ENCODE assay signal across 12 cellular contexts in the genomic region with DNA sequence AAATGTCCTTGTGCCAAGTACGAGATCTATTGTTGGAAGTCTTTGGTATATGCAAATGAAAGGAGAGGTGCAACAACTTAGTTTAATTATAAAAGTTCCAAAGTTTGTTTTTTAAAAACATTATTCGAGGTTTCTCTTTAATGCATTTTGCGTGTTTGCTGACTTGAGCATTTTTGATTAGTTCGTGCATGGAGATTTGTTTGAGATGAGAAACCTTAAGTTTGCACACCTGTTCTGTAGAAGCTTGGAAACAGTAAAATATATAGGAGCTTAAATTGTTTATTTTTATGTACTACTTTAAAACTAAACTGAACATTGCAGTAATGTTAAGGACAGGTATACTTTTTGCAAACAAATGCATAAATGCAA. TPM values are rescaled to one million over a fixed set of nuclear protein-coding genes. Genes with fewer than 3 reads are reported as not detected.
DNase-seq lines count a peak whose midpoint lies in the region; ATAC-seq and TF ChIP-seq lines count a peak whose summit lies in the region.
"Had no signal": no experiment of that assay in that cellular context is flagged by ENCODE, and none has a peak within 500 bp of the region (broad histone marks: within the 10 kb centered on the region; RNA-seq: fewer than 3 reads in every experiment).

No MANE protein-coding gene starts in this region.

- peaks cover 8% of the 10 kb centered on the region for H3K36me3 Mint-ChIP-seq in activated T-cell treated with anti-CD3 and anti-CD28 coated beads, Interleukin-2, amount 50 U/mL, for 24 hours (ENCODE audit: low read depth)
- peaks cover 11% of the 10 kb centered on the region for H3K36me3 Mint-ChIP-seq in activated naive CD8-positive, alpha-beta T cell treated with anti-CD3 and anti-CD28 coated beads for 36 hours

- H3K4me3 Mint-ChIP-seq in activated T-cell treated with anti-CD3 and anti-CD28 coated beads, Interleukin-2, amount 50 U/mL, for 24 hours: peak overlapping the region; percentile 86
- H3K4me3 Mint-ChIP-seq in activated naive CD8-positive, alpha-beta T cell treated with anti-CD3 and anti-CD28 coated beads for 36 hours: peak overlapping the region; percentile 92

- H3K9ac ChIP-seq in iPS-20b (ENCODE audit: low read depth, low read length): peak overlapping the region; percentile 51; the same call in 1 of the 2 replicates

- H3K4me1 ChIP-seq in iPS-20b (ENCODE audit: insufficient read depth, low read length): peaks cover 21% of the 10 kb centered on the region; the same call in 1 of the 2 replicates
- H3K4me1 ChIP-seq in prostate gland (replicated peaks): no peaks in the 10 kb centered on the region

- H3K27me3 ChIP-seq in iPS-20b (ENCODE audit: insufficient read depth, low read length) (0 out of 2 replicates have a peak, but pooled peaks cover 10% of the 10 kb centered on the region), prostate gland (replicated peaks; ENCODE audit: insufficient read depth) (no peaks in the 10 kb centered on the region)

- WGBS in prostate gland: 58% methylated on average over 4 of the region's 4 CpGs

- TF ChIP-seq CTCF in prostate gland (IDR thresholded peaks at IDR 0.05): no peak

- ATAC-seq in HG03280 (IDR thresholded peaks at IDR 0.05; ENCODE audit: unreplicated experiment) (no peak), sciatic nerve (no peak)

- H3K36me3 ChIP-seq in iPS-20b (ENCODE audit: insufficient read depth, low read depth, low read length): no peaks in the 10 kb centered on the region
- H3K36me3 ChIP-seq in prostate gland: no peaks in the 10 kb centered on the region

- H3K27ac Mint-ChIP-seq in activated T-cell treated with anti-CD3 and anti-CD28 coated beads, Interleukin-2, amount 50 U/mL, for 24 hours: no peak overlapping the region
- H3K27ac Mint-ChIP-seq in activated naive CD8-positive, alpha-beta T cell treated with anti-CD3 and anti-CD28 coated beads for 36 hours: no peak overlapping the region

- peaks cover 15% of the 10 kb centered on the region for H3K9me3 ChIP-seq in iPS-20b (ENCODE audit: insufficient read depth, low read depth, low read length)
- H3K9me3 ChIP-seq in prostate gland: no peaks in the 10 kb centered on the region

- intact Hi-C loops in prostate gland (cut with DNase I) (no loop called here), sciatic nerve (cut with DNase I) (loop anchor here (5.0 kb wide), 1 partner anchor 94 kb away; no protein-coding TSS in a partner anchor)

- H3K4me3 ChIP-seq in iPS-20b (ENCODE audit: low read length) (peak overlapping the region; percentile 53), prostate gland (peak overlapping the region in 1 of 2 donors; percentile 55)

- TF ChIP-seq POLR2A in prostate gland (IDR thresholded peaks at IDR 0.05): no peak

- H3K27ac ChIP-seq in iPS-20b (ENCODE audit: low read length): no peak overlapping the region
- peak overlapping the region; percentile 91 for H3K27ac ChIP-seq in substantia nigra (ENCODE audit: low read depth, low read length, poor library complexity, severe bottlenecking)
- H3K27ac ChIP-seq in prostate gland: no peak overlapping the region

- H3K9me3 Mint-ChIP-seq in activated T-cell treated with anti-CD3 and anti-CD28 coated beads, Interleukin-2, amount 50 U/mL, for 24 hours: peaks cover 8% of the 10 kb centered on the region
- peaks cover 7% of the 10 kb centered on the region for H3K9me3 Mint-ChIP-seq in activated naive CD8-positive, alpha-beta T cell treated with anti-CD3 and anti-CD28 coated beads for 36 hours

- H3K4me1 Mint-ChIP-seq in activated T-cell treated with anti-CD3 and anti-CD28 coated beads, Interleukin-2, amount 50 U/mL, for 24 hours (ENCODE audit: low read depth): peaks cover 35% of the 10 kb centered on the region
- H3K4me1 Mint-ChIP-seq in activated naive CD8-positive, alpha-beta T cell treated with anti-CD3 and anti-CD28 coated beads for 36 hours: peaks cover 22% of the 10 kb centered on the region

- DNase-seq in activated T-cell treated with anti-CD3 and anti-CD28 coated beads, Interleukin-2, amount 50 U/mL, for 24 hours: no peak
- DNase-seq in activated T-cell treated with anti-CD3 and anti-CD28 coated beads, Interleukin-2, amount 50 U/mL, for 1 hour: no peak
- DNase-seq in activated naive CD8-positive, alpha-beta T cell treated with anti-CD3 and anti-CD28 coated beads for 36 hours: no peak
- DNase-seq in substantia nigra (lab: John Stamatoyannopoulos, UW) (no peak), prostate gland (ENCODE audit: low spot score) (no peak), sciatic nerve (ENCODE audit: low spot score) (no peak)
- DNase-seq: AML-193, NCI-H2081 treated with DMSO at 0.1 percent for 48 hours, occipital lobe had no signal

- H3K27me3 Mint-ChIP-seq in activated T-cell treated with anti-CD3 and anti-CD28 coated beads, Interleukin-2, amount 50 U/mL, for 24 hours: peaks cover 37% of the 10 kb centered on the region
- peaks cover 47% of the 10 kb centered on the region for H3K27me3 Mint-ChIP-seq in activated naive CD8-positive, alpha-beta T cell treated with anti-CD3 and anti-CD28 coated beads for 36 hours

RNA-seq across cellular contexts. Expression of a gene that starts 2.3 kb away (rescaled TPM):
- 1 to 10 TPM; 1.9 to 2.0 TPM for total RNA-seq in activated naive CD8-positive, alpha-beta T cell treated with anti-CD3 and anti-CD28 coated beads for 36 hours
- total RNA-seq in prostate gland (10 to 100 TPM; 35.9 to 59.9 TPM), sciatic nerve (71.5 TPM)

RNA-seq across cellular contexts. Expression of a gene that starts 6.9 kb away (rescaled TPM):
- under 1 TPM; 0.18 to 0.25 TPM for total RNA-seq in activated naive CD8-positive, alpha-beta T cell treated with anti-CD3 and anti-CD28 coated beads for 36 hours
- 1 to 10 TPM; 2.0 to 8.6 TPM for total RNA-seq in prostate gland
- total RNA-seq in sciatic nerve: 2.5 TPM
- total RNA-seq: SK-MEL-5 had no signal

RNA-seq across cellular contexts. Expression of a gene that starts 38.3 kb away (rescaled TPM):
- total RNA-seq in activated naive CD8-positive, alpha-beta T cell treated with anti-CD3 and anti-CD28 coated beads for 36 hours: 10 to 100 TPM; 43.3 to 43.9 TPM
- 10 to 100 TPM; 56.5 to 74.3 TPM for total RNA-seq in prostate gland
- total RNA-seq in sciatic nerve: 64.6 TPM

RNA-seq across cellular contexts. Expression of a gene that starts 39.2 kb away (rescaled TPM):
- total RNA-seq in activated naive CD8-positive, alpha-beta T cell treated with anti-CD3 and anti-CD28 coated beads for 36 hours: 10 to 100 TPM; 24.0 to 26.0 TPM
- total RNA-seq in prostate gland (10 to 100 TPM; 10.2 to 20.2 TPM), sciatic nerve (26.2 TPM)

Comparison
In these comparisons a context has a peak if more than half of its experiments do, and no peak if none do; other contexts are left out.
1. RNA of a gene that starts 2.3 kb away (total RNA-seq): 71.5 TPM in sciatic nerve (single experiment) and 35.9 to 59.9 TPM in prostate gland; 1.9 to 2.0 TPM in activated naive CD8-positive, alpha-beta T cell treated with anti-CD3 and anti-CD28 coated beads for 36 hours; every median in the first group is over 10 times any median in the second.